1 cellular context compared by ENCODE assay signal in genomic region chr4:153159728-153160221, GRCh38.
TF ChIP-seq lines count a peak whose summit lies in the region.

No MANE protein-coding gene starts in this region.

TF ChIP-seq in SK-N-SH, 30 proteins besides CTCF, POLR2A, EP300 and RAD21 (continued from another document):
- TF ChIP-seq MXI1 (IDR thresholded peaks at IDR 0.05; ENCODE audit: low read depth, low read length) (no peak), ELF1 (IDR thresholded peaks at IDR 0.05) (no peak)
